In the genomic region with DNA sequence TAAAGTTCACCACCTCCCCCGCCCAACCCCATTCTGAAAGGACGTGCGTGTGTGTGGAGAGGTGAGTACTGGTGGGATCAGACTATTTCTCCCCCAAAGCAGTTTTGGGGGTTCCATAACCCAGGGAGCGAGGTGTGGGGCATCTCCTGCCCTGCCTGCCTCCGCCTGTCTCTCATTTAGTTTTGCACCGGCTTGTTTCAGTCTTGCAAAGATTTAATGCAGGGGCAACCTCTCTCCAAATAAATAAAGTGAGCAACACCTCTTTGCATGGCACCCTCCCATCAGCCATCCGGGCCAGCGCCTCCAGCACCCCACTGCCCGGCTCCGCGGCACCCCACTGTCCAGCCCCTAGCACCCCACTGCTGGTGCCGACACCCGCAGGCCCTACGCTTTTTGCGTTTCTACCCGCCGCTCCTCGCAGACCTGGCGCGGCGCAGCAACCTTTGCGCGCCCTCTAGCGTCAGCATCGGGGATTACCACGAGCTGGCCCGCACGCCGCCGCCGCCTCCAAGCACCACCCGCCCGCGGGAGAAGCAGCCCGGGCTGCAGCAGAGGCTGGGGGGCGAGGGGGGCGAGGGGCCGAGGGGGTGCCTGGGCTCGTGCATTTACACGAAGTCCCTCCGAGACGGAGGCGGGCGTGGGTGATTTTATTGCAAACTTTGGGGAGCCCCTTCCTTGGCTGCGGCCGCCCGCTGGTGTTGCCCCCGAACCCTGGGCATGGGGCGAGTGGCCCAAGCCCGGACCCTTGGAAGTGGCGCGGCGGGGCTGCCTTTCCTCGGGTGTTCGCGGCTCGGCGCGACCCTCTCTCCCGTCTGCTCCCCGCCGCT, we compare ENCODE assay signal across 1 cellular context.
A peak's percentile ranks its signal among the peaks of the same experiment; 100 is the strongest.
TF ChIP-seq lines count a peak whose summit lies in the region.

No MANE protein-coding gene starts in this region.

TF ChIP-seq in HepG2, 621 proteins besides CTCF, POLR2A, EP300 and RAD21 (continued from another document and continues in another):
- TF ChIP-seq ZNF562 (CRISPR knock-in tag; IDR thresholded peaks at IDR 0.05; ENCODE audit: borderline replicate concordance) (no peak), CCAR2 (optimal IDR thresholded peaks at IDR 0.05; ENCODE audit: low read depth, low read length) (no peak), ZNF264 (CRISPR knock-in tag; IDR thresholded peaks at IDR 0.05) (no peak), GZF1 (CRISPR knock-in tag; IDR thresholded peaks at IDR 0.05) (no peak), KDM5B (CRISPR knock-in tag; IDR thresholded peaks at IDR 0.05; ENCODE audit: borderline replicate concordance) (peak; percentile 31; the same call in 1 of the 2 replicates), GABPB1 (CRISPR knock-in tag; IDR thresholded peaks at IDR 0.05) (peak; percentile 49; the same call in 1 of the 2 replicates), SALL1 (CRISPR knock-in tag; IDR thresholded peaks at IDR 0.05) (no peak; the same call in 1 of the 2 replicates), KDM2A (CRISPR knock-in tag; IDR thresholded peaks at IDR 0.05; ENCODE audit: borderline replicate concordance, low read depth) (peak; percentile 61; the same call in 1 of the 2 replicates), SKI (IDR thresholded peaks at IDR 0.05; ENCODE audit: partially characterized antibody) (no peak), CREBL2 (CRISPR knock-in tag; IDR thresholded peaks at IDR 0.05; ENCODE audit: borderline replicate concordance) (no peak), SMAD9 (CRISPR knock-in tag; IDR thresholded peaks at IDR 0.05) (no peak), ZNF33A (CRISPR knock-in tag; IDR thresholded peaks at IDR 0.05; ENCODE audit: borderline replicate concordance) (no peak), ZNF142 (CRISPR knock-in tag; IDR thresholded peaks at IDR 0.05) (0 out of 2 replicates have a peak, but pooled peaks have one; percentile 26), ZNF230 (CRISPR knock-in tag; IDR thresholded peaks at IDR 0.05) (no peak), TCF7 (IDR thresholded peaks at IDR 0.05; ENCODE audit: low read depth) (no peak), ZNF629 (CRISPR knock-in tag; conservative IDR thresholded peaks at IDR 0.05) (no peak), DR1 (CRISPR knock-in tag; IDR thresholded peaks at IDR 0.05) (no peak), ZNF10 (CRISPR knock-in tag; IDR thresholded peaks at IDR 0.05; ENCODE audit: borderline replicate concordance, low read depth) (no peak)
- TF ChIP-seq, protein P1, sequence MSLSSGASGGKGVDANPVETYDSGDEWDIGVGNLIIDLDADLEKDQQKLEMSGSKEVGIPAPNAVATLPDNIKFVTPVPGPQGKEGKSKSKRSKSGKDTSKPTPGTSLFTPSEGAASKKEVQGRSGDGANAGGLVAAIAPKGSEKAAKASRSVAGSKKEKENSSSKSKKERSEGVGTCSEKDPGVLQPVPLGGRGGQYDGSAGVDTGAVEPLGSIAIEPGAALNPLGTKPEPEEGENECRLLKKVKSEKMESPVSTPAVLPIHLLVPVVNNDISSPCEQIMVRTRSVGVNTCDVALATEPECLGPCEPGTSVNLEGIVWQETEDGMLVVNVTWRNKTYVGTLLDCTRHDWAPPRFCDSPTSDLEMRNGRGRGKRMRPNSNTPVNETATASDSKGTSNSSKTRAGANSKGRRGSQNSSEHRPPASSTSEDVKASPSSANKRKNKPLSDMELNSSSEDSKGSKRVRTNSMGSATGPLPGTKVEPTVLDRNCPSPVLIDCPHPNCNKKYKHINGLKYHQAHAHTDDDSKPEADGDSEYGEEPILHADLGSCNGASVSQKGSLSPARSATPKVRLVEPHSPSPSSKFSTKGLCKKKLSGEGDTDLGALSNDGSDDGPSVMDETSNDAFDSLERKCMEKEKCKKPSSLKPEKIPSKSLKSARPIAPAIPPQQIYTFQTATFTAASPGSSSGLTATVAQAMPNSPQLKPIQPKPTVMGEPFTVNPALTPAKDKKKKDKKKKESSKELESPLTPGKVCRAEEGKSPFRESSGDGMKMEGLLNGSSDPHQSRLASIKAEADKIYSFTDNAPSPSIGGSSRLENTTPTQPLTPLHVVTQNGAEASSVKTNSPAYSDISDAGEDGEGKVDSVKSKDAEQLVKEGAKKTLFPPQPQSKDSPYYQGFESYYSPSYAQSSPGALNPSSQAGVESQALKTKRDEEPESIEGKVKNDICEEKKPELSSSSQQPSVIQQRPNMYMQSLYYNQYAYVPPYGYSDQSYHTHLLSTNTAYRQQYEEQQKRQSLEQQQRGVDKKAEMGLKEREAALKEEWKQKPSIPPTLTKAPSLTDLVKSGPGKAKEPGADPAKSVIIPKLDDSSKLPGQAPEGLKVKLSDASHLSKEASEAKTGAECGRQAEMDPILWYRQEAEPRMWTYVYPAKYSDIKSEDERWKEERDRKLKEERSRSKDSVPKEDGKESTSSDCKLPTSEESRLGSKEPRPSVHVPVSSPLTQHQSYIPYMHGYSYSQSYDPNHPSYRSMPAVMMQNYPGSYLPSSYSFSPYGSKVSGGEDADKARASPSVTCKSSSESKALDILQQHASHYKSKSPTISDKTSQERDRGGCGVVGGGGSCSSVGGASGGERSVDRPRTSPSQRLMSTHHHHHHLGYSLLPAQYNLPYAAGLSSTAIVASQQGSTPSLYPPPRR (CRISPR knock-in tag; IDR thresholded peaks at IDR 0.05; ENCODE audit: borderline replicate concordance): no peak
- TF ChIP-seq, protein P2, sequence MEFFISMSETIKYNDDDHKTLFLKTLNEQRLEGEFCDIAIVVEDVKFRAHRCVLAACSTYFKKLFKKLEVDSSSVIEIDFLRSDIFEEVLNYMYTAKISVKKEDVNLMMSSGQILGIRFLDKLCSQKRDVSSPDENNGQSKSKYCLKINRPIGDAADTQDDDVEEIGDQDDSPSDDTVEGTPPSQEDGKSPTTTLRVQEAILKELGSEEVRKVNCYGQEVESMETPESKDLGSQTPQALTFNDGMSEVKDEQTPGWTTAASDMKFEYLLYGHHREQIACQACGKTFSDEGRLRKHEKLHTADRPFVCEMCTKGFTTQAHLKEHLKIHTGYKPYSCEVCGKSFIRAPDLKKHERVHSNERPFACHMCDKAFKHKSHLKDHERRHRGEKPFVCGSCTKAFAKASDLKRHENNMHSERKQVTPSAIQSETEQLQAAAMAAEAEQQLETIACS (CRISPR knock-in tag; IDR thresholded peaks at IDR 0.05): no peak
- TF ChIP-seq, protein P3, sequence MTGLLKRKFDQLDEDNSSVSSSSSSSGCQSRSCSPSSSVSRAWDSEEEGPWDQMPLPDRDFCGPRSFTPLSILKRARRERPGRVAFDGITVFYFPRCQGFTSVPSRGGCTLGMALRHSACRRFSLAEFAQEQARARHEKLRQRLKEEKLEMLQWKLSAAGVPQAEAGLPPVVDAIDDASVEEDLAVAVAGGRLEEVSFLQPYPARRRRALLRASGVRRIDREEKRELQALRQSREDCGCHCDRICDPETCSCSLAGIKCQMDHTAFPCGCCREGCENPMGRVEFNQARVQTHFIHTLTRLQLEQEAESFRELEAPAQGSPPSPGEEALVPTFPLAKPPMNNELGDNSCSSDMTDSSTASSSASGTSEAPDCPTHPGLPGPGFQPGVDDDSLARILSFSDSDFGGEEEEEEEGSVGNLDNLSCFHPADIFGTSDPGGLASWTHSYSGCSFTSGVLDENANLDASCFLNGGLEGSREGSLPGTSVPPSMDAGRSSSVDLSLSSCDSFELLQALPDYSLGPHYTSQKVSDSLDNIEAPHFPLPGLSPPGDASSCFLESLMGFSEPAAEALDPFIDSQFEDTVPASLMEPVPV (CRISPR knock-in tag; IDR thresholded peaks at IDR 0.05): no peak
- TF ChIP-seq, protein P4, sequence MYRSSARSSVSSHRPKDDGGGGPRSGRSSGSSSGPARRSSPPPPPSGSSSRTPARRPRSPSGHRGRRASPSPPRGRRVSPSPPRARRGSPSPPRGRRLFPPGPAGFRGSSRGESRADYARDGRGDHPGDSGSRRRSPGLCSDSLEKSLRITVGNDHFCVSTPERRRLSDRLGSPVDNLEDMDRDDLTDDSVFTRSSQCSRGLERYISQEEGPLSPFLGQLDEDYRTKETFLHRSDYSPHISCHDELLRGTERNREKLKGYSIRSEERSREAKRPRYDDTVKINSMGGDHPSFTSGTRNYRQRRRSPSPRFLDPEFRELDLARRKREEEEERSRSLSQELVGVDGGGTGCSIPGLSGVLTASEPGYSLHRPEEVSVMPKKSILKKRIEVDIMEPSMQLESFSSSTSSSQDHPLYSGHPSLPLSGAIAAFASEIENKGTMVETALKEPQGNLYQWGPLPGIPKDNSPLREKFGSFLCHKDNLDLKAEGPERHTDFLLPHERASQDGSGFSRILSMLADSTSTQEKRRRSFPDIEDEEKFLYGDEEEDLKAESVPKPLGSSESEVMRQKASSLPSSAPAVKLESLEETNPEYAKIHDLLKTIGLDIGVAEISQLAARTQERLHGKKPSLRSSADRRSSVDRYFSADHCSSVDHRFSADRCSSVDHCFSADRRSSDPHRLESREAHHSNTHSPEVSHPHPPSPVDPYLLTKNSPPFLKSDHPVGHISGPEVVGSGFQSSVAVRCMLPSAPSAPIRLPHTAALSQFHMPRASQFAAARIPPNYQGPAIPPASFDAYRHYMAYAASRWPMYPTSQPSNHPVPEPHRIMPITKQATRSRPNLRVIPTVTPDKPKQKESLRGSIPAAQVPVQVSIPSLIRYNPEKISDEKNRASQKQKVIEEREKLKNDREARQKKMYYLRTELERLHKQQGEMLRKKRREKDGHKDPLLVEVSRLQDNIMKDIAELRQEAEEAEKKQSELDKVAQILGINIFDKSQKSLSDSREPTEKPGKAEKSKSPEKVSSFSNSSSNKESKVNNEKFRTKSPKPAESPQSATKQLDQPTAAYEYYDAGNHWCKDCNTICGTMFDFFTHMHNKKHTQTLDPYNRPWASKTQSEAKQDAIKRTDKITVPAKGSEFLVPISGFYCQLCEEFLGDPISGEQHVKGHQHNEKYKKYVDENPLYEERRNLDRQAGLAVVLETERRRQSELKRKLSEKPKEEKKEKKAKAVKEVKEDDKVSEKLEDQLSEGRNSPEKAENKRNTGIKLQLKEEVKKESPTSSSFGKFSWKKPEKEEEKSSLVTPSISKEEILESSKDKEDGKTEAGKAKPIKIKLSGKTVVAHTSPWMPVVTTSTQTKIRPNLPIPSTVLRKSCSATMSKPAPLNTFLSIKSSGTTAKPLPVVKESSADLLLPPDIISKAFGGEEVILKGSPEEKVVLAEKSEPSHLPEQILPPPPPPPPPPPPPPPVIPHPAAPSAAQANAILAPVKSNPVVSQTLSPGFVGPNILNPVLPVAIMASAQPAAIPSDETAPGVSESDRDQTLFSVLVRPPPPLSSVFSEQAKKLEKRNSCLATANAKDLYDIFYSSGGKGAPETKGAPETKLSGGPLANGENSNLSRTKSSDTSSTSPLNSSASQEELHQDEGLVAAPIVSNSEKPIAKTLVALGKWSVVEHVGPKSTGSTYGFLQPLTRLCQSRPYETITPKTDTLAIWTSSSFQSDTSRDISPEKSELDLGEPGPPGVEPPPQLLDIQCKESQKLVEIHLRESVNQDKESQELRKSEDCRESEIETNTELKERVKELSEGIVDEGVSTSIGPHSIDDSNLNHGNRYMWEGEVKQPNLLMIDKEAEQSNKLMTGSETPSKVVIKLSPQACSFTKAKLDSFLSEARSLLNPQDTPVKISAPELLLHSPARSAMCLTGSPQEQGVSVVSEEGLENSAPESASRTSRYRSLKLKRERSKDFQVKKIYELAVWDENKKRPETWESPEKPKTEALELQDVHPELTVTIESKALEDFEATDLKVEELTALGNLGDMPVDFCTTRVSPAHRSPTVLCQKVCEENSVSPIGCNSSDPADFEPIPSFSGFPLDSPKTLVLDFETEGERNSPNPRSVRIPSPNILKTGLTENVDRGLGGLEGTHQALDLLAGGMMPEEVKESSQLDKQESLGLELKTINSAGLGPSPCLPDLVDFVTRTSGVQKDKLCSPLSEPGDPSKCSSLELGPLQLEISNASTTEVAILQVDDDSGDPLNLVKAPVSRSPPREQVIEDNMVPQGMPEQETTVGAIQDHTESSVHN (CRISPR knock-in tag; IDR thresholded peaks at IDR 0.05): no peak
- TF ChIP-seq, protein P5, sequence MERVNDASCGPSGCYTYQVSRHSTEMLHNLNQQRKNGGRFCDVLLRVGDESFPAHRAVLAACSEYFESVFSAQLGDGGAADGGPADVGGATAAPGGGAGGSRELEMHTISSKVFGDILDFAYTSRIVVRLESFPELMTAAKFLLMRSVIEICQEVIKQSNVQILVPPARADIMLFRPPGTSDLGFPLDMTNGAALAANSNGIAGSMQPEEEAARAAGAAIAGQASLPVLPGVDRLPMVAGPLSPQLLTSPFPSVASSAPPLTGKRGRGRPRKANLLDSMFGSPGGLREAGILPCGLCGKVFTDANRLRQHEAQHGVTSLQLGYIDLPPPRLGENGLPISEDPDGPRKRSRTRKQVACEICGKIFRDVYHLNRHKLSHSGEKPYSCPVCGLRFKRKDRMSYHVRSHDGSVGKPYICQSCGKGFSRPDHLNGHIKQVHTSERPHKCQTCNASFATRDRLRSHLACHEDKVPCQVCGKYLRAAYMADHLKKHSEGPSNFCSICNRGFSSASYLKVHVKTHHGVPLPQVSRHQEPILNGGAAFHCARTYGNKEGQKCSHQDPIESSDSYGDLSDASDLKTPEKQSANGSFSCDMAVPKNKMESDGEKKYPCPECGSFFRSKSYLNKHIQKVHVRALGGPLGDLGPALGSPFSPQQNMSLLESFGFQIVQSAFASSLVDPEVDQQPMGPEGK (CRISPR knock-in tag; IDR thresholded peaks at IDR 0.05): 0 out of 2 replicates have a peak, but pooled peaks have one; percentile 12
